Comparison of ENCODE assay signal across 1 cellular context in the genomic region with DNA sequence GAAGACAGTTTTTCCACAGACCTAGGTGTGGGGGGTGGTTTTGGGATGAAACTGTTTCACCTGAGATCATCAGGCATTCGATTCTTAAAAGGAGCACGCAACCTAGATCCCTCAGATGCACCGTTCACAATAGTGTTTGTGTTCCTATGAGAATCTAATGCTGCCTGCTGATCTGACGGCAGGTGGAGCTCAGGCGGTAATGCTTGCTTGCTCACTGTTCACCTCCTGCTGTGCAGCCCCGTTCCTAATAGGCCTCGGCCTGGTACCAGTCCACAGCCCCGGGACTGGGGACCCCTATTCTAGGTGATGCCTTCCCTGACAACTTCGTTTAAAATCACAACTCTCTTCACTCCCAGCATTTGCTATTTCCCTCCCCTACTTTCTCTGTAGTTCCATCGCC.
TF ChIP-seq lines count a peak whose summit lies in the region.

No MANE protein-coding gene starts in this region.

TF ChIP-seq in GM23338, 12 proteins besides CTCF, POLR2A, EP300 and RAD21 (continued from another document):
- TF ChIP-seq REST (IDR thresholded peaks at IDR 0.05; ENCODE audit: unreplicated experiment) (no peak), JUNB (IDR thresholded peaks at IDR 0.05; ENCODE audit: unreplicated experiment) (no peak), ETS1 (IDR thresholded peaks at IDR 0.05) (no peak)
TF ChIP-seq in GM23338: peak in this region for 0.
